Comparison of ENCODE assay signal across 28 cellular contexts in genomic region chr1:74328851-74329250, GRCh38.
"Had no signal": no experiment of that assay in that cellular context is flagged by ENCODE, and none has a peak within 500 bp of the region (broad histone marks: within the 10 kb centered on the region; RNA-seq: fewer than 3 reads in every experiment).

No MANE protein-coding gene starts in this region.

- H3K9me3 ChIP-seq: adrenal gland, body of pancreas, esophagus muscularis mucosa, gastroesophageal sphincter had no signal

- H3K4me3 ChIP-seq: adrenal gland, body of pancreas, esophagus muscularis mucosa, gastroesophageal sphincter had no signal

- H3K27ac ChIP-seq: adrenal gland, body of pancreas, esophagus muscularis mucosa, foreskin keratinocyte, gastroesophageal sphincter had no signal

- H3K4me1 ChIP-seq: adrenal gland, body of pancreas, esophagus muscularis mucosa, foreskin keratinocyte, gastroesophageal sphincter had no signal

- H3K27me3 ChIP-seq: adrenal gland, body of pancreas, esophagus muscularis mucosa, foreskin keratinocyte, gastroesophageal sphincter had no signal

- DNase-seq: activated CD4-positive, alpha-beta memory T cell treated with anti-CD3 and anti-CD28 coated beads for 36 hours; activated CD4-positive, alpha-beta T cell treated with anti-CD3 and anti-CD28 coated beads for 36 hours; activated CD4-positive, alpha-beta T cell treated with anti-CD3 and anti-CD28 coated beads, Interleukin-2, amount 10 ng/mL, durations not matched to agents 24 days and 14 days; activated CD4-positive, CD25-positive, alpha-beta regulatory T cell; activated CD4-positive, CD25-positive, alpha-beta regulatory T cell treated with anti-CD3 and anti-CD28 coated beads, Interleukin-2, amount 50 U/mL, for 72 hours; activated CD8-positive, alpha-beta memory T cell treated with anti-CD3 and anti-CD28 coated beads, Interleukin-2, amount 10 ng/mL, durations not matched to agents 7 days and 5 days; activated CD8-positive, alpha-beta memory T cell treated with anti-CD3 and anti-CD28 coated beads, Interleukin-2, amount 50 U/mL, for 4 hours; activated CD8-positive, alpha-beta T cell treated with anti-CD3 and anti-CD28 coated beads, Interleukin-2, amount 10 ng/mL, durations not matched to agents 7 days and 5 days; activated effector memory CD4-positive, alpha-beta T cell treated with anti-CD3 and anti-CD28 coated beads, Interleukin-2, amount 50 U/mL, for 16 hours; activated naive CD4-positive, alpha-beta T cell treated with anti-CD3 and anti-CD28 coated beads for 36 hours; activated naive CD8-positive, alpha-beta T cell treated with anti-CD3 and anti-CD28 coated beads for 36 hours; activated naive CD8-positive, alpha-beta T cell treated with anti-CD3 and anti-CD28 coated beads, Interleukin-2, amount 50 U/mL, for 24 hours; activated T-cell treated with anti-CD3 and anti-CD28 coated beads, Interleukin-2, amount 50 U/mL, for 1 hour; activated T-cell treated with anti-CD3 and anti-CD28 coated beads, Interleukin-2, amount 50 U/mL, for 48 hours; adrenal gland; amygdala; aorta; body of pancreas; caudate nucleus; cortex of kidney; dermis blood vessel endothelial cell; effector CD4-positive, alpha-beta T cell; effector memory CD8-positive, alpha-beta T cell; erythroblast; foreskin keratinocyte; hippocampal formation had no signal

- ATAC-seq: activated CD4-positive, alpha-beta T cell treated with anti-CD3 and anti-CD28 coated beads for 36 hours; activated CD8-positive, alpha-beta memory T cell treated with anti-CD3 and anti-CD28 coated beads, Interleukin-2, amount 10 ng/mL, durations not matched to agents 7 days and 5 days; activated CD8-positive, alpha-beta T cell treated with anti-CD3 and anti-CD28 coated beads, Interleukin-2, amount 10 ng/mL, durations not matched to agents 7 days and 5 days; activated naive CD8-positive, alpha-beta T cell treated with anti-CD3 and anti-CD28 coated beads, Interleukin-2, amount 50 U/mL, for 24 hours; body of pancreas; effector memory CD8-positive, alpha-beta T cell; foreskin keratinocyte; gastroesophageal sphincter had no signal

- H3K36me3 ChIP-seq: adrenal gland, gastroesophageal sphincter had no signal
